18 cellular contexts compared by ENCODE assay signal in genomic region chr4:7800996-7801395, GRCh38.
A peak's percentile ranks its signal among the peaks of the same experiment; 100 is the strongest.
DNase-seq lines count a peak whose midpoint lies in the region; ATAC-seq and TF ChIP-seq lines count a peak whose summit lies in the region.
"Had no signal": no experiment of that assay in that cellular context is flagged by ENCODE, and none has a peak within 500 bp of the region (broad histone marks: within the 10 kb centered on the region; RNA-seq: fewer than 3 reads in every experiment).

No MANE protein-coding gene starts in this region.

- H3K4me3 Mint-ChIP-seq in HFFc6 = no peak overlapping the region
- H3K4me3 Mint-ChIP-seq: B cell; CD8-positive, alpha-beta T cell; H9; IgD-negative memory B cell had no signal

- H3K27me3 ChIP-seq in Panc1 (ENCODE audit: control insufficient read depth, insufficient read depth, low read length) = no peaks in the 10 kb centered on the region
- H3K27me3 ChIP-seq in spleen (replicated peaks in 1 of 7) = no peaks in the 10 kb centered on the region
- H3K27me3 ChIP-seq: BLaER1 treated with 17β-estradiol and CSF1 and Interleukin-3, amounts not matched to agents 10 nM and 100 nM had no signal

- TF ChIP-seq POLR2A in spleen (IDR thresholded peaks at IDR 0.05) = no peak

- intact Hi-C loops in Panc1 (cut with micrococcal nuclease; ENCODE audit: unreplicated experiment) (no loop called here), spleen (cut with DNase I; ENCODE audit: low total_unique reads) (loop anchor here (5.0 kb wide), 1 partner anchor 609 kb away; the partner anchor contains the start of gene SORCS2)

- peaks cover 19% of the 10 kb centered on the region for H3K9me3 Mint-ChIP-seq in HFFc6
- H3K9me3 Mint-ChIP-seq: CD8-positive, alpha-beta T cell; IgD-negative memory B cell had no signal

- in situ Hi-C loops in Panc1 (cut with HindIII; ENCODE audit: low pct_unique_long_range_greater_than_20kb, low sequenced_read_pairs) = no loop called here

- H3K36me3 ChIP-seq in Panc1 (ENCODE audit: control insufficient read depth, insufficient read depth, low read length) = peaks cover 27% of the 10 kb centered on the region
- H3K36me3 ChIP-seq in spleen = peaks cover 0 to 50% (median 14%) of the 10 kb centered on the region in 6 donors

- no peak for ATAC-seq in Panc1
- ATAC-seq: CD8-positive, alpha-beta T cell; GM12878; HepG2 had no signal

- DNase-seq in HFFc6 = no peak
- no peak for DNase-seq in Panc1 (ENCODE audit: low read depth, low spot score)
- peak; percentile 37 for DNase-seq in mesenteric fat pad (ENCODE audit: low spot score)
- peak; percentile 5 for DNase-seq in spleen
- no peak for DNase-seq in NCI-H2081 (lab: John Stamatoyannopoulos, UW)
- DNase-seq in DMS114 treated with DMSO at 0.1 percent for 48 hours (lab: John Stamatoyannopoulos, UW; ENCODE audit: unreplicated experiment) = no peak
- DNase-seq in midbrain (lab: John Stamatoyannopoulos, UW) = no peak
- DNase-seq: Calu3; CD8-positive, alpha-beta T cell; DMS53; DND-41; EL; H9 had no signal

- POLR2A ChIA-PET in Panc1 (lab: Charles Lee) = no interaction called here

- H3K9me3 ChIP-seq in Panc1 (ENCODE audit: control insufficient read depth, insufficient read depth, low read depth, low read length) (no peaks in the 10 kb centered on the region), spleen (no peaks in the 10 kb centered on the region)

- H3K4me1 ChIP-seq in Panc1 (ENCODE audit: control insufficient read depth, insufficient read depth, low read length) (peaks cover 32% of the 10 kb centered on the region), spleen (peaks cover 0 to 27% (median 13%) of the 10 kb centered on the region in 6 donors)

- H3K4me1 Mint-ChIP-seq in HFFc6 (ENCODE audit: low read depth) = peaks cover 45% of the 10 kb centered on the region
- H3K4me1 Mint-ChIP-seq: B cell, IgD-negative memory B cell had no signal

- H3K4me3 ChIP-seq in Panc1 (ENCODE audit: low read depth in 2 of 2, low read length in 2 of 2) (no peak overlapping the region), spleen (no peak overlapping the region)
- H3K4me3 ChIP-seq: BLaER1 treated with 17β-estradiol and CSF1 and Interleukin-3, amounts not matched to agents 10 nM and 100 nM; GM12878 had no signal

- BruUV-seq in Panc1 (replicated peaks; lab: Mats Ljungman, UMichigan) = TSS peak; percentile 8

- H3K27me3 Mint-ChIP-seq in HFFc6 (ENCODE audit: insufficient read depth) = peaks cover 29% of the 10 kb centered on the region

- WGBS in spleen, 5 donors = 83 to 92% (median 88%) methylated on average over 10 of the region's 10 CpGs

- peak overlapping the region; percentile 63; the same call in 1 of the 2 replicates for H3K27ac Mint-ChIP-seq in HFFc6
- H3K27ac Mint-ChIP-seq: B cell; CD8-positive, alpha-beta T cell; IgD-negative memory B cell had no signal

- H3K27ac ChIP-seq in Panc1 (ENCODE audit: low read length) = no peak overlapping the region
- H3K27ac ChIP-seq in spleen = no peak overlapping the region
- H3K27ac ChIP-seq: BLaER1 treated with 17β-estradiol and CSF1 and Interleukin-3, amounts not matched to agents 10 nM and 100 nM had no signal

- CTCF ChIA-PET in Panc1 (lab: Charles Lee) = no interaction called here

- TF ChIP-seq CTCF in HFFc6 (IDR thresholded peaks at IDR 0.05) (no peak), Panc1 (IDR thresholded peaks at IDR 0.05) (no peak), spleen (IDR thresholded peaks at IDR 0.05 in 8 of 11, conservative IDR thresholded peaks at IDR 0.05 in 3 of 11) (no peak)

- H3K36me3 Mint-ChIP-seq in HFFc6 (ENCODE audit: low read depth) = peaks cover 66% of the 10 kb centered on the region
- H3K36me3 Mint-ChIP-seq: IgD-negative memory B cell had no signal

Comparison
In these comparisons a context has a peak if more than half of its experiments do, and no peak if none do; other contexts are left out.
1. DNase-seq: peak in mesenteric fat pad (single experiment) and spleen (single experiment); none in HFFc6 (single experiment), Panc1 (single experiment), NCI-H2081 (0 of 2), DMS114 treated with DMSO at 0.1 percent for 48 hours (single experiment) and midbrain (single experiment).